In the genomic region with DNA sequence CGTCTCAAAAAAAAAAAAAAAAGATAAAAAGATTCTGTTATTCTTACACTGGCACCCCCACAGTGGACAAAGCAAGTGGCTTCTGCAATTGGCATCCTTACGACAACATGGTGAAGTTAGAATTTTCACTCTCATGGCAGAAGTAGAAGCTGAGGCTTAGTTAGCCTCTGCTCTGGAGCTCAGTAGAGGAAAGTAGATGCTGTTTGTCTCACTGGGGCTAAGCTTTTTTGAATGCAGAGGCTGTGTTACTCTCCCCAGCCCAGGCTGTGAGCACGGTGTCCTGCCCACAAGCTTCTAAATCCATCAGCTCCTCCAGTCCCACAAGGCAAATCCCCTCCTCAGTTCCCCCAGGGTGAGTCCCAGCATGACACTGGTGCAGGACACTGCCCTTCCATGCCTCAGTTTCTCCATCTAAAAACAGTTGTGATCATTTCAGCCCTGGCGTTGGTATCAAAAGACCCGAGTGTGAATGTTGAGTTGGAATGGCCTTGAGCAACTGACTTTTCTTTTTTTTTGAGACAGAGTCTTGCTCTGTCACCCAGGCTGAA, we compare ENCODE assay signal across 18 cellular contexts. TPM values are rescaled to one million over a fixed set of nuclear protein-coding genes. Genes with fewer than 3 reads are reported as not detected.
DNase-seq lines count a peak whose midpoint lies in the region; ATAC-seq, FAIRE-seq and TF ChIP-seq lines count a peak whose summit lies in the region.
"Had no signal": no experiment of that assay in that cellular context is flagged by ENCODE, and none has a peak within 500 bp of the region (broad histone marks: within the 10 kb centered on the region; RNA-seq: fewer than 3 reads in every experiment).

No MANE protein-coding gene starts in this region.

- CTCF ChIA-PET in H1 (lab: Charles Lee; ENCODE audit: partially characterized antibody), result interaction anchor here (0.7 to 10.7 kb wide), 5 partner anchors 10 to 36 kb away, joined by 3 to 71 read pairs (median 3); no protein-coding TSS in a partner anchor

- intact Hi-C loops in activated CD4-positive, alpha-beta T cell treated with anti-CD3 and anti-CD28 coated beads, Interleukin-2, amount 10 ng/mL, durations not matched to agents 24 days and 14 days (cut with micrococcal nuclease), result loop anchor here (5.0 kb wide), 1 partner anchor 142 kb away; no protein-coding TSS in a partner anchor
- intact Hi-C loops in esophagus muscularis mucosa (cut with DNase I), result no loop called here

- H2BK12ac ChIP-seq in H1 (ENCODE audit: low read depth, low read length), result no peak overlapping the region

- peaks cover 2% of the 10 kb centered on the region for H3K23me2 ChIP-seq in H1 (ENCODE audit: low read depth, low read length)

- H3K79me2 ChIP-seq in DOHH2 (ENCODE audit: control insufficient read depth, low read length) (no peaks in the 10 kb centered on the region), H1 (ENCODE audit: control insufficient read depth in 1 of 2, insufficient read depth in 2 of 2, low read length in 2 of 2) (no peaks in the 10 kb centered on the region)
- H3K79me2 ChIP-seq: parathyroid adenoma had no signal

- H3K27ac ChIP-seq in DOHH2 (ENCODE audit: low read depth, low read length), result peak overlapping the region; percentile 7; the same call in 1 of the 2 replicates
- H3K27ac ChIP-seq in H1 (ENCODE audit: low read depth, low read length), result no peak overlapping the region
- no peak overlapping the region for H3K27ac ChIP-seq in esophagus muscularis mucosa (replicated peaks in 1 of 4)
- H3K27ac ChIP-seq: parathyroid adenoma, Peyer's patch had no signal

- H3F3A ChIP-seq in DOHH2 (ENCODE audit: control insufficient read depth, insufficient read depth), result peaks cover 39% of the 10 kb centered on the region

- H3K9me3 ChIP-seq in DOHH2 (ENCODE audit: control insufficient read depth, insufficient read depth, low read length) (no peaks in the 10 kb centered on the region), T-helper 17 cell (ENCODE audit: control insufficient read depth, low read length, poor library complexity, severe bottlenecking) (no peaks in the 10 kb centered on the region), H1 (ENCODE audit: insufficient read depth in 2 of 2, low read depth in 1 of 2, low read length in 1 of 2) (no peaks in the 10 kb centered on the region), esophagus muscularis mucosa (no peaks in the 10 kb centered on the region)
- H3K9me3 ChIP-seq: Peyer's patch had no signal

- TF ChIP-seq EP300 in H1 (IDR thresholded peaks at IDR 0.05; ENCODE audit: borderline replicate concordance in 1 of 2, low read depth in 2 of 2, low read length in 2 of 2) (no peak), esophagus muscularis mucosa (IDR thresholded peaks at IDR 0.05) (no peak)

- peak overlapping the region; percentile 85 for H3K27ac Mint-ChIP-seq in activated CD4-positive, alpha-beta T cell treated with anti-CD3 and anti-CD28 coated beads, Interleukin-2, amount 10 ng/mL, durations not matched to agents 24 days and 14 days
- H3K27ac Mint-ChIP-seq in T-helper 17 cell, result peak overlapping the region; percentile 98
- H3K27ac Mint-ChIP-seq: nephron had no signal

- no peak overlapping the region for H2BK20ac ChIP-seq in H1 (ENCODE audit: low read length)

- H3K9me2 ChIP-seq in DOHH2 (replicated peaks; ENCODE audit: control insufficient read depth, low read length), result no peaks in the 10 kb centered on the region

- H3K4ac ChIP-seq in H1 (replicated peaks; ENCODE audit: insufficient read length, low read depth, low read length), result no peak overlapping the region

- no peak overlapping the region for H3K18ac ChIP-seq in H1 (ENCODE audit: extremely low read depth, low read length)

- H3K4me3 ChIP-seq in DOHH2 (ENCODE audit: low read length) (no peak overlapping the region), H1 (ENCODE audit: extremely low read depth in 1 of 4, insufficient read depth in 2 of 4, low read depth in 3 of 4, low read length in 4 of 4) (no peak overlapping the region), esophagus muscularis mucosa (no peak overlapping the region)
- H3K4me3 ChIP-seq: Peyer's patch had no signal

- H4K91ac ChIP-seq in H1 (replicated peaks; ENCODE audit: insufficient read length, low read length), result no peak overlapping the region

- TF ChIP-seq POLR2A in H1 (IDR thresholded peaks at IDR 0.05; ENCODE audit: control extremely low read depth in 1 of 2, low read depth in 2 of 2, low read length in 2 of 2) (no peak), esophagus muscularis mucosa (IDR thresholded peaks at IDR 0.05; ENCODE audit: low read depth) (no peak)

- 93% methylated on average over 4 of the region's 5 CpGs; no CpG with 5 or more reads in 1 of the 2 experiments for WGBS in H1 (ENCODE audit: extremely low coverage in 1 of 2, insufficient coverage in 1 of 2, insufficient read length in 1 of 2, insufficient replicate concordance in 2 of 2, low coverage in 1 of 2, low lambda C conversion rate in 2 of 2, missing lambda C conversion rate in 1 of 2), 2 experiments
- WGBS in esophagus muscularis mucosa, result 98% methylated on average over 5 of the region's 5 CpGs

- no peak for DNase-seq in activated CD4-positive, alpha-beta T cell treated with anti-CD3 and anti-CD28 coated beads, Interleukin-2, amount 10 ng/mL, durations not matched to agents 24 days and 14 days
- DNase-seq in activated CD4-positive, alpha-beta T cell treated with anti-CD3 and anti-CD28 coated beads for 48 hours, result no peak
- DNase-seq in T-helper 17 cell (no peak), H1 (ENCODE audit: low read depth in 1 of 2, low spot score in 2 of 2) (no peak), superior temporal gyrus (ENCODE audit: extremely low spot score) (no peak), esophagus muscularis mucosa (ENCODE audit: extremely low spot score) (no peak)
- DNase-seq: activated effector memory CD4-positive, alpha-beta T cell treated with anti-CD3 and anti-CD28 coated beads, Interleukin-2, amount 50 U/mL, for 16 hours; left colon; mesendoderm; NCI-H1694 treated with DMSO at 0.1 percent for 48 hours; NCI-H2227 treated with DMSO at 0.1 percent for 48 hours; Peyer's patch had no signal

- peak overlapping the region; percentile 13; the same call in 1 of the 2 replicates for H3K4me2 ChIP-seq in DOHH2 (ENCODE audit: low read length)
- H3K4me2 ChIP-seq in H1 (ENCODE audit: insufficient read depth in 1 of 2, low read depth in 2 of 2, low read length in 2 of 2), result no peak overlapping the region

- no peak for FAIRE-seq in H1 (lab: Jason Lieb, UNC)
- FAIRE-seq: A204.1 had no signal

- H3K23ac ChIP-seq in H1 (ENCODE audit: insufficient read length), result no peak overlapping the region

- no peak overlapping the region for H4K5ac ChIP-seq in H1 (ENCODE audit: insufficient read length, low read depth, low read length)

- no peaks in the 10 kb centered on the region for H3K79me1 ChIP-seq in H1 (ENCODE audit: low read depth, low read length)

- H3K14ac ChIP-seq in H1 (ENCODE audit: insufficient read length), result no peak overlapping the region

- H4K8ac ChIP-seq in H1 (ENCODE audit: extremely low read depth, insufficient read depth, low read length), result no peak overlapping the region

- no peak overlapping the region for H3K9ac ChIP-seq in H1 (replicated peaks in 1 of 4; ENCODE audit: extremely low read depth in 1 of 4, low read depth in 3 of 4, low read length in 3 of 4)
- H3K9ac ChIP-seq: parathyroid adenoma had no signal

- H4K20me1 ChIP-seq in DOHH2 (ENCODE audit: control insufficient read depth, insufficient read depth, low read depth, low read length) (no peaks in the 10 kb centered on the region), H1 (replicated peaks in 1 of 2; ENCODE audit: control insufficient read depth in 1 of 2, insufficient read depth in 2 of 2, low read length in 2 of 2) (no peaks in the 10 kb centered on the region)

- no peak overlapping the region for H2BK120ac ChIP-seq in H1 (replicated peaks; ENCODE audit: low read depth, low read length)

- peaks cover 72% of the 10 kb centered on the region for H3K36me3 Mint-ChIP-seq in activated CD4-positive, alpha-beta T cell treated with anti-CD3 and anti-CD28 coated beads, Interleukin-2, amount 10 ng/mL, durations not matched to agents 24 days and 14 days (ENCODE audit: low read depth)
- H3K36me3 Mint-ChIP-seq in T-helper 17 cell (ENCODE audit: low read depth), result peaks cover 5% of the 10 kb centered on the region
- H3K36me3 Mint-ChIP-seq: IgD-negative memory B cell had no signal

- H3K27me3 ChIP-seq in DOHH2 (ENCODE audit: control insufficient read depth, low read length), result no peaks in the 10 kb centered on the region
- peaks cover 0 to 7% (median 6%) of the 10 kb centered on the region in 4 experiments; a peak in 5 of 7 replicates for H3K27me3 ChIP-seq in H1 (replicated peaks in 1 of 4; ENCODE audit: control insufficient read depth in 3 of 4, extremely low read depth in 1 of 4, insufficient read depth in 3 of 4, low read length in 3 of 4)
- H3K27me3 ChIP-seq in esophagus muscularis mucosa, result no peaks in the 10 kb centered on the region
- H3K27me3 ChIP-seq: Peyer's patch had no signal

- ATAC-seq in T-helper 17 cell, result no peak
- ATAC-seq in GM21526 (IDR thresholded peaks at IDR 0.05; ENCODE audit: low FRiP score, unreplicated experiment), result no peak
- ATAC-seq: left colon had no signal

- H2BK5ac ChIP-seq in H1 (ENCODE audit: low read depth, low read length), result no peak overlapping the region

- TF ChIP-seq CTCF in DOHH2 (IDR thresholded peaks at IDR 0.05; ENCODE audit: low read depth, low read length, poor library complexity, severe bottlenecking) (no peak), H1 (IDR thresholded peaks at IDR 0.05; ENCODE audit: control extremely low read depth in 1 of 3, insufficient read depth in 1 of 3, low read depth in 1 of 3, low read length in 3 of 3) (no peak), esophagus muscularis mucosa (IDR thresholded peaks at IDR 0.05) (no peak)

- POLR2A ChIA-PET in H1 (lab: Charles Lee; ENCODE audit: partially characterized antibody), result interaction anchor here (1.1 to 1.3 kb wide), 2 partner anchors 12 to 34 kb away, joined by 3 read pairs; no protein-coding TSS in a partner anchor

- peak overlapping the region; percentile 81; the same call in 1 of the 2 replicates for H2BK15ac ChIP-seq in H1 (ENCODE audit: low read length)

- no peak overlapping the region for H3K4me3 Mint-ChIP-seq in activated CD4-positive, alpha-beta T cell treated with anti-CD3 and anti-CD28 coated beads, Interleukin-2, amount 10 ng/mL, durations not matched to agents 24 days and 14 days
- peak overlapping the region; percentile 39 for H3K4me3 Mint-ChIP-seq in T-helper 17 cell
- H3K4me3 Mint-ChIP-seq: IgD-negative memory B cell, nephron had no signal

- peaks cover 74% of the 10 kb centered on the region for H3K4me1 Mint-ChIP-seq in activated CD4-positive, alpha-beta T cell treated with anti-CD3 and anti-CD28 coated beads, Interleukin-2, amount 10 ng/mL, durations not matched to agents 24 days and 14 days
- peaks cover 32% of the 10 kb centered on the region for H3K4me1 Mint-ChIP-seq in T-helper 17 cell

- no peaks in the 10 kb centered on the region for H3K27me3 Mint-ChIP-seq in activated CD4-positive, alpha-beta T cell treated with anti-CD3 and anti-CD28 coated beads, Interleukin-2, amount 10 ng/mL, durations not matched to agents 24 days and 14 days
- H3K27me3 Mint-ChIP-seq in T-helper 17 cell, result no peaks in the 10 kb centered on the region
- H3K27me3 Mint-ChIP-seq: IgD-negative memory B cell had no signal

- peaks cover 11% of the 10 kb centered on the region for H3K36me3 ChIP-seq in DOHH2 (ENCODE audit: control insufficient read depth, low read length)
- H3K36me3 ChIP-seq in H1 (ENCODE audit: control insufficient read depth in 2 of 4, insufficient read depth in 4 of 4, low read length in 3 of 4), result no peaks in the 10 kb centered on the region
- peaks cover 0 to 17% (median 7%) of the 10 kb centered on the region in 4 donors for H3K36me3 ChIP-seq in esophagus muscularis mucosa

- H3K56ac ChIP-seq in H1 (replicated peaks; ENCODE audit: insufficient read length, low read depth, low read length), result no peak overlapping the region

- H3K4me1 ChIP-seq in DOHH2 (ENCODE audit: control insufficient read depth, low read length), result peaks cover 96% of the 10 kb centered on the region
- H3K4me1 ChIP-seq in H1 (replicated peaks in 1 of 4; ENCODE audit: control insufficient read depth in 3 of 4, insufficient read depth in 4 of 4, low read length in 3 of 4), result peaks cover 0 to 2% (median 0%) of the 10 kb centered on the region in 4 experiments; a peak in 4 of 7 replicates
- H3K4me1 ChIP-seq in esophagus muscularis mucosa, result peaks cover 10 to 18% (median 15%) of the 10 kb centered on the region in 4 donors
- H3K4me1 ChIP-seq: parathyroid adenoma had no signal

- no peak overlapping the region for H2AFZ ChIP-seq in H1 (ENCODE audit: low read length)
- H2AFZ ChIP-seq: parathyroid adenoma had no signal

- no peak overlapping the region for H2AK5ac ChIP-seq in H1 (ENCODE audit: low read depth, low read length)

- no peaks in the 10 kb centered on the region for H3K9me3 Mint-ChIP-seq in activated CD4-positive, alpha-beta T cell treated with anti-CD3 and anti-CD28 coated beads, Interleukin-2, amount 10 ng/mL, durations not matched to agents 24 days and 14 days
- H3K9me3 Mint-ChIP-seq: IgD-negative memory B cell, nephron had no signal

- TF ChIP-seq RAD21 in H1 (IDR thresholded peaks at IDR 0.05 in 1 of 2, conservative IDR thresholded peaks at IDR 0.05 in 1 of 2; ENCODE audit: low read depth in 2 of 2, low read length in 2 of 2), result no peak

RNA-seq across cellular contexts. Expression of a gene that starts 22.6 kb away (rescaled TPM):
- 132 and 144 TPM in 2 replicates for total RNA-seq in activated CD4-positive, alpha-beta T cell treated with anti-CD3 and anti-CD28 coated beads, Interleukin-2, amount 10 ng/mL, durations not matched to agents 24 days and 14 days
- total RNA-seq in T-helper 17 cell, result 10 to 100 TPM; 69.9 to 96.9 TPM
- 30.2 and 31.8 TPM in 2 replicates for total RNA-seq in H1 (2021; fragmentation: NEBNext Ultra II Directional; extraction: Animal tissue kit (Norgen Biotek cat#: 25700))
- 28.2 and 31.0 TPM in 2 replicates for polyA plus RNA-seq in H1 (2011; rRNA removed)
- polyA plus RNA-seq in H1 (2011; cell fraction: cytosol; rRNA removed), result 25.8 TPM
- polyA plus RNA-seq in H1 (2011; cell fraction: nucleus; rRNA removed), result 48.1 TPM
- polyA plus RNA-seq in H1 (2012, experiment 1 of 2), result 26.2 to 35.4 TPM (median 31.5 TPM) in 4 replicates
- 29.9 TPM for polyA plus RNA-seq in H1 (2012, experiment 2 of 2)
- 24.5 TPM for polyA plus RNA-seq in H1 (2013, experiment 1 of 2)
- polyA plus RNA-seq in H1 (2013, experiment 2 of 2), result 23.1 TPM
- polyA minus RNA-seq in H1 (2011; rRNA and poly(A)+ RNA removed), result 26.6 and 43.7 TPM in 2 replicates
- 16.2 TPM for polyA minus RNA-seq in H1 (2011; cell fraction: cytosol; rRNA and poly(A)+ RNA removed)
- polyA minus RNA-seq in H1 (2011; cell fraction: nucleus; rRNA and poly(A)+ RNA removed), result 28.2 TPM
- total RNA-seq in esophagus muscularis mucosa, result 10 to 100 TPM; 36.4 to 57.7 (median 47.8) TPM

RNA-seq across cellular contexts. Expression of a gene that starts 27.0 kb away (rescaled TPM):
- 164 and 166 TPM in 2 replicates for total RNA-seq in activated CD4-positive, alpha-beta T cell treated with anti-CD3 and anti-CD28 coated beads, Interleukin-2, amount 10 ng/mL, durations not matched to agents 24 days and 14 days
- total RNA-seq in T-helper 17 cell, result 100 to 1,000 TPM; 103 to 118 TPM
- total RNA-seq in H1 (2021; fragmentation: NEBNext Ultra II Directional; extraction: Animal tissue kit (Norgen Biotek cat#: 25700)), result 1.5 and 1.6 TPM in 2 replicates
- polyA plus RNA-seq in H1 (2011; rRNA removed), result 3.1 and 3.2 TPM in 2 replicates
- polyA plus RNA-seq in H1 (2011; cell fraction: cytosol; rRNA removed), result 4.9 TPM
- polyA plus RNA-seq in H1 (2011; cell fraction: nucleus; rRNA removed), result 7.4 TPM
- 1.8 to 3.0 TPM (median 2.2 TPM) in 4 replicates for polyA plus RNA-seq in H1 (2012, experiment 1 of 2)
- polyA plus RNA-seq in H1 (2012, experiment 2 of 2), result 0.80 TPM
- polyA plus RNA-seq in H1 (2013, experiment 1 of 2), result 1.2 TPM
- 1.1 TPM for polyA plus RNA-seq in H1 (2013, experiment 2 of 2)
- 4.5 and 4.6 TPM in 2 replicates for polyA minus RNA-seq in H1 (2011; rRNA and poly(A)+ RNA removed)
- polyA minus RNA-seq in H1 (2011; cell fraction: cytosol; rRNA and poly(A)+ RNA removed), result 1.6 TPM
- polyA minus RNA-seq in H1 (2011; cell fraction: nucleus; rRNA and poly(A)+ RNA removed), result 6.9 TPM
- 1 to 10 TPM; 4.0 to 7.4 (median 5.5) TPM for total RNA-seq in esophagus muscularis mucosa

RNA-seq across cellular contexts. Expression of a gene that starts 56.8 kb away (rescaled TPM):
- 58.1 and 63.7 TPM in 2 replicates for total RNA-seq in activated CD4-positive, alpha-beta T cell treated with anti-CD3 and anti-CD28 coated beads, Interleukin-2, amount 10 ng/mL, durations not matched to agents 24 days and 14 days
- total RNA-seq in T-helper 17 cell, result 10 to 100 TPM; 37.2 to 51.5 TPM
- total RNA-seq in H1 (2021; fragmentation: NEBNext Ultra II Directional; extraction: Animal tissue kit (Norgen Biotek cat#: 25700)), result 30.0 and 30.5 TPM in 2 replicates
- 12.9 and 19.2 TPM in 2 replicates for polyA plus RNA-seq in H1 (2011; rRNA removed)
- 26.0 TPM for polyA plus RNA-seq in H1 (2011; cell fraction: cytosol; rRNA removed)
- polyA plus RNA-seq in H1 (2011; cell fraction: nucleus; rRNA removed), result 15.8 TPM
- 18.2 to 51.8 TPM (median 31.4 TPM) in 4 replicates for polyA plus RNA-seq in H1 (2012, experiment 1 of 2)
- polyA plus RNA-seq in H1 (2012, experiment 2 of 2), result 9.8 TPM
- polyA plus RNA-seq in H1 (2013, experiment 1 of 2), result 27.6 TPM
- polyA plus RNA-seq in H1 (2013, experiment 2 of 2), result 28.0 TPM
- polyA minus RNA-seq in H1 (2011; rRNA and poly(A)+ RNA removed), result 18.9 and 30.8 TPM in 2 replicates
- 33.9 TPM for polyA minus RNA-seq in H1 (2011; cell fraction: cytosol; rRNA and poly(A)+ RNA removed)
- polyA minus RNA-seq in H1 (2011; cell fraction: nucleus; rRNA and poly(A)+ RNA removed), result 15.0 TPM
- 10 to 100 TPM; 22.0 to 30.7 (median 25.8) TPM for total RNA-seq in esophagus muscularis mucosa

Comparison
In these comparisons a context has a peak if more than half of its experiments do, and no peak if none do; other contexts are left out.
1. RNA of a gene that starts 27.0 kb away (total RNA-seq): 164 to 166 TPM in activated CD4-positive, alpha-beta T cell treated with anti-CD3 and anti-CD28 coated beads, Interleukin-2, amount 10 ng/mL, durations not matched to agents 24 days and 14 days and 103 to 118 TPM in T-helper 17 cell; 4.0 to 7.4 TPM in esophagus muscularis mucosa and 1.5 to 1.6 TPM in H1; every median in the first group is over 10 times any median in the second.